Comparison of ENCODE assay signal across 25 cellular contexts in genomic region chr19:49316284-49316683, GRCh38. TPM values are rescaled to one million over a fixed set of nuclear protein-coding genes. Genes with fewer than 3 reads are reported as not detected.
DNase-seq lines count a peak whose midpoint lies in the region; ATAC-seq, FAIRE-seq and TF ChIP-seq lines count a peak whose summit lies in the region.
"Had no signal": no experiment of that assay in that cellular context is flagged by ENCODE, and none has a peak within 500 bp of the region (broad histone marks: within the 10 kb centered on the region; RNA-seq: fewer than 3 reads in every experiment).

No MANE protein-coding gene starts in this region.

- peak; percentile 58 for FAIRE-seq in bronchial epithelial cell (lab: Jason Lieb, UNC)
- FAIRE-seq: D721Med, GM12892, H54 had no signal

- H3K27ac Mint-ChIP-seq in activated CD4-positive, alpha-beta T cell treated with anti-CD3 and anti-CD28 coated beads, Interleukin-2, amount 10 ng/mL, durations not matched to agents 24 days and 14 days = no peak overlapping the region
- H3K27ac Mint-ChIP-seq: CD14-positive monocyte; CD4-positive, alpha-beta T cell; CD8-positive, alpha-beta memory T cell had no signal

- no peak for ATAC-seq in HG02798 (IDR thresholded peaks at IDR 0.05; ENCODE audit: poor library complexity, unreplicated experiment)

- H3K27ac ChIP-seq in Karpas-422 (ENCODE audit: low read length) = peak overlapping the region; percentile 67
- H3K27ac ChIP-seq: 22Rv1; BLaER1 treated with 17β-estradiol and CSF1 and Interleukin-3, amounts not matched to agents 10 nM and 100 nM had no signal

- H4K20me1 ChIP-seq in Karpas-422 (ENCODE audit: insufficient read depth, low read depth, low read length) = no peaks in the 10 kb centered on the region
- H4K20me1 ChIP-seq: BLaER1 treated with 17β-estradiol and CSF1 and Interleukin-3, amounts not matched to agents 10 nM and 100 nM had no signal

- H3K4me3 ChIP-seq in Karpas-422 (ENCODE audit: low read length) = no peak overlapping the region
- no peak overlapping the region for H3K4me3 ChIP-seq in bronchial epithelial cell (ENCODE audit: low read depth, low read length)
- H3K4me3 ChIP-seq: BLaER1 treated with 17β-estradiol and CSF1 and Interleukin-3, amounts not matched to agents 10 nM and 100 nM; HAP-1 had no signal

- no peak overlapping the region for H3K4me3 Mint-ChIP-seq in activated CD4-positive, alpha-beta T cell treated with anti-CD3 and anti-CD28 coated beads, Interleukin-2, amount 10 ng/mL, durations not matched to agents 24 days and 14 days
- H3K4me3 Mint-ChIP-seq: CD14-positive monocyte; CD4-positive, alpha-beta T cell; CD8-positive, alpha-beta memory T cell had no signal

- peaks cover 5% of the 10 kb centered on the region for H3K4me1 Mint-ChIP-seq in activated CD4-positive, alpha-beta T cell treated with anti-CD3 and anti-CD28 coated beads, Interleukin-2, amount 10 ng/mL, durations not matched to agents 24 days and 14 days

- H3K27me3 ChIP-seq in Karpas-422 (ENCODE audit: low read length) (no peaks in the 10 kb centered on the region), bronchial epithelial cell (ENCODE audit: control insufficient read depth, insufficient read depth, low read length) (no peaks in the 10 kb centered on the region)
- H3K27me3 ChIP-seq: BLaER1 treated with 17β-estradiol and CSF1 and Interleukin-3, amounts not matched to agents 10 nM and 100 nM had no signal

- H3K4me1 ChIP-seq in Karpas-422 (ENCODE audit: low read length) = peaks cover 20% of the 10 kb centered on the region
- H3K4me1 ChIP-seq: BE2C, HAP-1 had no signal

- TF ChIP-seq CTCF in bronchial epithelial cell (IDR thresholded peaks at IDR 0.05; ENCODE audit: insufficient read depth, low read length, severe bottlenecking) = no peak

- DNase-seq in activated CD4-positive, alpha-beta T cell treated with anti-CD3 and anti-CD28 coated beads, Interleukin-2, amount 10 ng/mL, durations not matched to agents 24 days and 14 days = peak; percentile 12
- DNase-seq in activated CD4-positive, alpha-beta T cell treated with anti-CD3 and anti-CD28 coated beads for 1 hour = no peak
- DNase-seq in Karpas-422 = no peak
- no peak for DNase-seq in bronchial epithelial cell (ENCODE audit: low read depth)
- no peak for DNase-seq in NAMALWA (ENCODE audit: low spot score)
- DNase-seq in NCI-H2196 treated with DMSO at 0.1 percent for 48 hours (lab: John Stamatoyannopoulos, UW; ENCODE audit: unreplicated experiment) = no peak
- DNase-seq: ACHN; AML-193; BE2C; CD4-positive, alpha-beta T cell; CD8-positive, alpha-beta memory T cell; DMS 273 treated with DMSO at 0.1 percent for 48 hours; DMS79; GF-D8; GOT3 had no signal

- H3K36me3 Mint-ChIP-seq in activated CD4-positive, alpha-beta T cell treated with anti-CD3 and anti-CD28 coated beads, Interleukin-2, amount 10 ng/mL, durations not matched to agents 24 days and 14 days (ENCODE audit: low read depth) = peaks cover 26% of the 10 kb centered on the region

- peaks cover 15% of the 10 kb centered on the region for H3K9me3 Mint-ChIP-seq in activated CD4-positive, alpha-beta T cell treated with anti-CD3 and anti-CD28 coated beads, Interleukin-2, amount 10 ng/mL, durations not matched to agents 24 days and 14 days

- H3K36me3 ChIP-seq in Karpas-422 (ENCODE audit: insufficient read depth, low read length) (peaks cover 54% of the 10 kb centered on the region), bronchial epithelial cell (ENCODE audit: control insufficient read depth, insufficient read depth, low read length) (no peaks in the 10 kb centered on the region)
- H3K36me3 ChIP-seq: BE2C, HAP-1 had no signal

- no peak overlapping the region for H2AFZ ChIP-seq in Karpas-422 (ENCODE audit: low read length)

- H3K9me2 ChIP-seq in Karpas-422 (replicated peaks; ENCODE audit: insufficient read depth, low read length) = no peaks in the 10 kb centered on the region

- intact Hi-C loops in activated CD4-positive, alpha-beta T cell treated with anti-CD3 and anti-CD28 coated beads, Interleukin-2, amount 10 ng/mL, durations not matched to agents 24 days and 14 days (cut with micrococcal nuclease) = no loop called here

- H3K27me3 Mint-ChIP-seq in activated CD4-positive, alpha-beta T cell treated with anti-CD3 and anti-CD28 coated beads, Interleukin-2, amount 10 ng/mL, durations not matched to agents 24 days and 14 days = peaks cover 3% of the 10 kb centered on the region
- H3K27me3 Mint-ChIP-seq: CD4-positive, alpha-beta T cell; CD8-positive, alpha-beta memory T cell had no signal

- H3K9me3 ChIP-seq in Karpas-422 (ENCODE audit: low read length) = no peaks in the 10 kb centered on the region
- H3K9me3 ChIP-seq: BE2C had no signal

- H3K4me2 ChIP-seq in Karpas-422 (ENCODE audit: low read depth, low read length, poor library complexity, severe bottlenecking) = no peak overlapping the region
- H3K4me2 ChIP-seq: BLaER1 treated with 17β-estradiol and CSF1 and Interleukin-3, amounts not matched to agents 10 nM and 100 nM had no signal

- no peak overlapping the region for H3K9ac ChIP-seq in Karpas-422 (ENCODE audit: low read length)
- H3K9ac ChIP-seq: BLaER1 treated with 17β-estradiol and CSF1 and Interleukin-3, amounts not matched to agents 10 nM and 100 nM had no signal

- peaks cover 55% of the 10 kb centered on the region for H3K79me2 ChIP-seq in Karpas-422 (ENCODE audit: low read length)

RNA-seq across cellular contexts. Expression of gene SLC6A16, which starts 8.7 kb away (rescaled TPM):
- total RNA-seq in activated CD4-positive, alpha-beta T cell treated with anti-CD3 and anti-CD28 coated beads, Interleukin-2, amount 10 ng/mL, durations not matched to agents 24 days and 14 days = 0.69 and 1.3 TPM in 2 replicates
- total RNA-seq in Karpas-422 (2014; rRNA removed; shearing (Covaris generic); ENCODE audit: low replicate concordance) = 16.9 and 42.6 TPM in 2 replicates
- under 0.01 TPM in 1 of 2 replicates, not detected in the other for total RNA-seq in bronchial epithelial cell
- total RNA-seq: Daoy, G401 had no signal

RNA-seq across cellular contexts. Expression of gene CD37, which starts 18.9 kb away (rescaled TPM):
- 131 and 134 TPM in 2 replicates for total RNA-seq in activated CD4-positive, alpha-beta T cell treated with anti-CD3 and anti-CD28 coated beads, Interleukin-2, amount 10 ng/mL, durations not matched to agents 24 days and 14 days
- total RNA-seq in Karpas-422 (2014; rRNA removed; shearing (Covaris generic); ENCODE audit: low replicate concordance) = 975 and 1,210 TPM in 2 replicates
- total RNA-seq in bronchial epithelial cell = not detected in 2 replicates
- total RNA-seq: Daoy, G401 had no signal

RNA-seq across cellular contexts. Expression of gene TEAD2, which starts 45.9 kb away (rescaled TPM):
- not detected in 2 replicates for total RNA-seq in activated CD4-positive, alpha-beta T cell treated with anti-CD3 and anti-CD28 coated beads, Interleukin-2, amount 10 ng/mL, durations not matched to agents 24 days and 14 days
- 2.9 and 5.5 TPM in 2 replicates for total RNA-seq in Karpas-422 (2014; rRNA removed; shearing (Covaris generic); ENCODE audit: low replicate concordance)
- 6.9 and 8.4 TPM in 2 replicates for total RNA-seq in bronchial epithelial cell
- total RNA-seq: CD4-positive, alpha-beta T cell; CD8-positive, alpha-beta memory T cell had no signal

RNA-seq across cellular contexts. Expression of gene DKKL1, which starts 47.4 kb away (rescaled TPM):
- not detected in 2 replicates for total RNA-seq in activated CD4-positive, alpha-beta T cell treated with anti-CD3 and anti-CD28 coated beads, Interleukin-2, amount 10 ng/mL, durations not matched to agents 24 days and 14 days
- total RNA-seq in Karpas-422 (2014; rRNA removed; shearing (Covaris generic); ENCODE audit: low replicate concordance) = 1.2 TPM in 1 of 2 replicates, not detected in the other
- not detected in 2 replicates for total RNA-seq in bronchial epithelial cell
- total RNA-seq: CD4-positive, alpha-beta T cell; CD8-positive, alpha-beta memory T cell had no signal

Comparison
In these comparisons a context has a peak if more than half of its experiments do, and no peak if none do; other contexts are left out.
1. RNA of gene CD37, which starts 18.9 kb away (total RNA-seq): 975 to 1,210 TPM in Karpas-422 and 131 to 134 TPM in activated CD4-positive, alpha-beta T cell treated with anti-CD3 and anti-CD28 coated beads, Interleukin-2, amount 10 ng/mL, durations not matched to agents 24 days and 14 days; not detected in bronchial epithelial cell; every median in the first group is over 100 times any median in the second.